Comparison of ENCODE assay signal across 27 cellular contexts in the genomic region with DNA sequence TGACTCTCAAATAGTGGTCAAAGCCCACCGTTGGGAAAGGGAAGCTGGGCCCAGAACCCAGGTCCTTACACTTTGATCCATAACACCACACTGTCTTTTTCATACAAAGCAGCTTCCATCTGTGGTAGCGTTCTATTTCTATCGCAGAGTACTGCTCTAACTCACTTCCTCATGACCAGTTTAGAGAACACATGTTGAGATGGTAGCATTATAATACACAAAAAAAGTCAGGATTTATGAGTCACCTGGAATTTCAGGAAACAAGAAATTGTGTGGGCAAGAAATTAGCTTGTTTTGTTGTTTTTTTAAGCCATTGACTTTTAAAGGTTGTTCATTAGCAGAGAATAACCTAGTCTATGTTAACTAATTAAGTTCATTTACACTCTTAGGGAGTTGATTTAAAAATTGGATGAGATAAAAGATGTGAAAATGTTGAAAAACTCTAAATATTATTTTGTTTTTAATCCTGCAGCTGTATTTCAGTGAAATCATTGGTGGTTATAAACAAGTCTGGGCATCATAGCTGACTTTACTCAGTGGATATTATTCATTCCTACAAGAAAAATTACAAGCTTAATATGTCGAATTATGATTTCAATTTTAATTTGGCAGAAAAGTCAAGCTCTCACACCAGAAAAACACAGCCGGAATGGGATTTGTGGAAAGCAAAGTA.
"Had no signal": no experiment of that assay in that cellular context is flagged by ENCODE, and none has a peak within 500 bp of the region (broad histone marks: within the 10 kb centered on the region; RNA-seq: fewer than 3 reads in every experiment).

No MANE protein-coding gene starts in this region.

- H3K27ac ChIP-seq: body of pancreas, colonic mucosa, gastrocnemius medialis, transverse colon, uterus had no signal

- H3K27me3 ChIP-seq: body of pancreas, colonic mucosa, gastrocnemius medialis, transverse colon, uterus had no signal

- H3K36me3 Mint-ChIP-seq: stimulated activated naive B cell treated with anti-CD40 and anti-IgM and Interleukin-4, amounts not matched to agents 10 μg/mL and 1 μg/mL and 100 μg/mL, for 72 hours had no signal

- H3K36me3 ChIP-seq: colonic mucosa, gastrocnemius medialis, transverse colon, uterus had no signal

- H3K27ac Mint-ChIP-seq: activated naive CD8-positive, alpha-beta T cell treated with anti-CD3 and anti-CD28 coated beads, Interleukin-2, amount 50 U/mL, for 24 hours; activated T-cell treated with anti-CD3 and anti-CD28 coated beads, Interleukin-2, amount 50 U/mL, for 72 hours; endodermal cell; stimulated activated naive B cell treated with anti-CD40 and anti-IgM and Interleukin-4, amounts not matched to agents 10 μg/mL and 1 μg/mL and 100 μg/mL, for 72 hours; WTC11 had no signal

- DNase-seq: activated CD4-positive, alpha-beta T cell treated with anti-CD3 and anti-CD28 coated beads, Interleukin-2, amount 50 U/mL, for 4 hours; activated effector memory CD4-positive, alpha-beta T cell treated with anti-CD3 and anti-CD28 coated beads, Interleukin-2, amount 50 U/mL, for 16 hours; activated naive CD4-positive, alpha-beta T cell treated with anti-CD3 and anti-CD28 coated beads, Interleukin-2, amount 50 U/mL, for 16 hours; activated naive CD8-positive, alpha-beta T cell treated with anti-CD3 and anti-CD28 coated beads, Interleukin-2, amount 50 U/mL, for 24 hours; activated T-cell treated with anti-CD3 and anti-CD28 coated beads, Interleukin-2, amount 50 U/mL, for 72 hours; body of pancreas; colonic mucosa; endodermal cell; erythroblast; gastrocnemius medialis; head of caudate nucleus; hypothalamus; left ventricle myocardium superior; mesenchymal stem cell; mucosa of descending colon; posterior cingulate gyrus; retina; stimulated activated CD4-positive, alpha-beta T cell treated with anti-CD3 and anti-CD28 coated beads, Interleukin-2, amount 100 ng/mL, for 48 hours; stimulated activated CD8-positive, alpha-beta memory T cell treated with anti-CD3 and anti-CD28 coated beads, Interleukin-4, amount 100 ng/mL, for 48 hours; stimulated activated naive B cell treated with anti-CD40 and anti-IgM and Interleukin-4, amounts not matched to agents 10 μg/mL and 1 μg/mL and 100 μg/mL, for 72 hours; T-helper 1 cell; transverse colon; uterus had no signal

- H3K27me3 Mint-ChIP-seq: activated naive CD8-positive, alpha-beta T cell treated with anti-CD3 and anti-CD28 coated beads, Interleukin-2, amount 50 U/mL, for 24 hours; central memory CD8-positive, alpha-beta T cell; stimulated activated naive B cell treated with anti-CD40 and anti-IgM and Interleukin-4, amounts not matched to agents 10 μg/mL and 1 μg/mL and 100 μg/mL, for 72 hours had no signal

- H3K4me1 Mint-ChIP-seq: activated naive CD8-positive, alpha-beta T cell treated with anti-CD3 and anti-CD28 coated beads, Interleukin-2, amount 50 U/mL, for 24 hours; central memory CD8-positive, alpha-beta T cell; endodermal cell; neural crest cell; stimulated activated naive B cell treated with anti-CD40 and anti-IgM and Interleukin-4, amounts not matched to agents 10 μg/mL and 1 μg/mL and 100 μg/mL, for 72 hours; WTC11 had no signal

- H3K4me3 Mint-ChIP-seq: activated naive CD8-positive, alpha-beta T cell treated with anti-CD3 and anti-CD28 coated beads, Interleukin-2, amount 50 U/mL, for 24 hours; activated T-cell treated with anti-CD3 and anti-CD28 coated beads, Interleukin-2, amount 50 U/mL, for 72 hours; central memory CD8-positive, alpha-beta T cell; endodermal cell; neural crest cell; stimulated activated naive B cell treated with anti-CD40 and anti-IgM and Interleukin-4, amounts not matched to agents 10 μg/mL and 1 μg/mL and 100 μg/mL, for 72 hours; WTC11 had no signal

- H3K4me3 ChIP-seq: body of pancreas, colonic mucosa, gastrocnemius medialis, mucosa of descending colon, transverse colon, uterus had no signal

- H3K9me3 Mint-ChIP-seq: endodermal cell had no signal

- FAIRE-seq: islet of Langerhans had no signal
